ENCODE assay signal across 8 cellular contexts in the genomic region with DNA sequence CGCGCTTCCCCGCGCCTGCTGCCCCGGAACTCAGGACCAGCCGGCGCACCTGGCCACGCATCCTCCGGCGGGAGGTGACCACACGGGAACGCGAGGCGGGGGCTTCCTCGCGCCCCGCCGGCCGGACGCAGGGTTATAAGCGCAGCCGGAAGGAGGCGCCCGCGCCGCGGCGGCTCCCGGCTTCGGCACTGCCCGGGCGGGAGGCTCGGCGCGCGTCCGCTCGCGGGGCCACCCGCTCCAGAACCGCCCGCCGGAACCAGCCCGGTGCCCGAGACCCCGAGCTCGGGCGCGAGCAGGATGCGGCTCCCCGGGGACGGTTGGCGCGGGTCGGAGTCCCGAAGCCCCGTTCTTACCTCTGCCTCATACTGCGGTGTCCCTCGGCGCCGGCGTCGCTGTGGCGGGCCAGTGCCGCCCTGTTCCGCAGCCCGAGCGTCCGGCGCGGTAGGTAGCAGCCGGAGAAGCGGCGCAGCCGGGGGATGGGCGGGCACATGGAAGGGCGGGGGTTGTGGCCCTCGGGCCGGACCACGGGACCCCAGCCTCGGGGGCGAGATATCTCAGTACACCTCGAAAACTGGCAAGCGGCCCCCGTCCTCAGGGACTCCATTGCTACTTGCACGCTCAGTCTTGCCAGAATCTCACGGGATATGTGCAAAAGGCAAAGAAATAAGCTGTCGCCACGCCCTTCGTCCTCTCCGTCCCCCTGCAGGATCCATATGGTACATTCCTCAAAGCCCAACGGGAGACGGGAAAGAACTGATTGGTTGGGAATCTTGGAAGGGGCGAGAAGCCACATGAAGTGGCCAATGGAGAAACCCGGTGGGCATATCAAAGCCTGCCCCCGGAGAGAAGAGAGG. TPM values are rescaled to one million over a fixed set of nuclear protein-coding genes. Genes with fewer than 3 reads are reported as not detected.
A peak's percentile ranks its signal among the peaks of the same experiment; 100 is the strongest.
DNase-seq lines count a peak whose midpoint lies in the region; ATAC-seq, FAIRE-seq and TF ChIP-seq lines count a peak whose summit lies in the region.

No MANE protein-coding gene starts in this region.

- peak; percentile 58 for FAIRE-seq in colon (lab: Jason Lieb, UNC)
- FAIRE-seq in keratinocyte (lab: Jason Lieb, UNC): peak; percentile 86

- H3K4me3 ChIP-seq in keratinocyte (ENCODE audit: control insufficient read depth in 2 of 3, extremely low read depth in 1 of 3, insufficient read depth in 2 of 3, low read depth in 1 of 3, low read length in 3 of 3) (peak overlapping the region; percentile 75 to 88 (median 87)), spleen (peak overlapping the region; percentile 65 to 89 (median 82))

- H3K79me2 ChIP-seq in keratinocyte (ENCODE audit: control insufficient read depth, insufficient read depth, low read length): peaks cover 77% of the 10 kb centered on the region

- 0 to 1% (median 1%) methylated on average over 35 to 96 of the region's 96 CpGs for WGBS in spleen, 5 donors

- H3K36me3 ChIP-seq in keratinocyte (ENCODE audit: control insufficient read depth in 2 of 2, extremely low read depth in 1 of 2, insufficient read depth in 2 of 2, low read length in 2 of 2): peaks cover 2 to 3% of the 10 kb centered on the region in 2 experiments
- H3K36me3 ChIP-seq in spleen: no peaks in the 10 kb centered on the region

- peaks cover 23% of the 10 kb centered on the region for H3K4me1 ChIP-seq in keratinocyte (ENCODE audit: control insufficient read depth, extremely low read depth, insufficient read depth, low read length)
- H3K4me1 ChIP-seq in spleen: peaks cover 16 to 95% (median 76%) of the 10 kb centered on the region in 6 donors

- peak overlapping the region; percentile 86 for H2AFZ ChIP-seq in keratinocyte (ENCODE audit: control insufficient read depth, low read length)

- intact Hi-C loops in spleen (cut with DNase I; ENCODE audit: low total_unique reads): loop anchor here (10.0 kb wide), 1 partner anchor 64 kb away; no protein-coding TSS in a partner anchor

- dilution Hi-C loops in keratinocyte (cut with MboI; ENCODE audit: extremely low pct_ligation_motif_present, low sequenced_read_pairs): no loop called here

- H3K4me2 ChIP-seq in keratinocyte (ENCODE audit: control insufficient read depth, extremely low read depth, insufficient read depth, low read depth, low read length): peak overlapping the region; percentile 74

- H3K27me3 ChIP-seq in keratinocyte (ENCODE audit: control insufficient read depth, extremely low read depth, insufficient read depth, low read length) (no peaks in the 10 kb centered on the region), spleen (replicated peaks in 1 of 7) (peaks cover 0 to 15% (median 0%) of the 10 kb centered on the region in 7 donors)

- H3K27ac ChIP-seq in keratinocyte (ENCODE audit: control insufficient read depth, insufficient read depth, low read length) (peak overlapping the region; percentile 96), spleen (peak overlapping the region; percentile 81 to 97 (median 94))

- peak overlapping the region; percentile 94 for H3K9ac ChIP-seq in keratinocyte (ENCODE audit: control insufficient read depth, extremely low read depth, insufficient read depth, low read length)

- ATAC-seq in HG03432 (IDR thresholded peaks at IDR 0.05; ENCODE audit: unreplicated experiment) (peak; percentile 41), GM18502 (IDR thresholded peaks at IDR 0.05; ENCODE audit: poor library complexity, unreplicated experiment) (no peak)

- peak in 2 of 3 experiments; percentile 45 to 61 for TF ChIP-seq CTCF in keratinocyte (optimal IDR thresholded peaks at IDR 0.05 in 1 of 3, IDR thresholded peaks at IDR 0.05 in 1 of 3, conservative IDR thresholded peaks at IDR 0.05 in 1 of 3; ENCODE audit: extremely low read depth in 1 of 3, insufficient read depth in 2 of 3, low read length in 3 of 3)
- peak in 9 of 11 experiments; percentile 8 to 67 (median 44) for TF ChIP-seq CTCF in spleen (IDR thresholded peaks at IDR 0.05 in 8 of 11, conservative IDR thresholded peaks at IDR 0.05 in 3 of 11)

- peaks cover 10% of the 10 kb centered on the region for H4K20me1 ChIP-seq in keratinocyte (ENCODE audit: control insufficient read depth, extremely low read depth, insufficient read depth, low read length)

- peaks cover 2% of the 10 kb centered on the region for H3K9me1 ChIP-seq in keratinocyte (ENCODE audit: control insufficient read depth, extremely low read depth, insufficient read depth, low read length)

- peak; percentile 97 for DNase-seq in DMS 273 (lab: John Stamatoyannopoulos, UW; ENCODE audit: unreplicated experiment)
- peak; percentile 95 to 99 for DNase-seq in NCI-H524 (lab: John Stamatoyannopoulos, UW)
- peak; percentile 54 to 66 for DNase-seq in activated CD4-positive, alpha-beta T cell treated with anti-CD3 and anti-CD28 coated beads for 4 hours
- peak; percentile 75 for DNase-seq in keratinocyte (ENCODE audit: low read depth, low spot score)
- DNase-seq in spleen: peak; percentile 94

- TF ChIP-seq POLR2A in spleen (IDR thresholded peaks at IDR 0.05): peak in 1 of 3 donors; percentile 52

- H3K9me3 ChIP-seq in keratinocyte (ENCODE audit: control insufficient read depth, low read depth, low read length) (no peaks in the 10 kb centered on the region), spleen (no peaks in the 10 kb centered on the region)

RNA-seq across cellular contexts. Expression of a gene that starts 23.1 kb away (rescaled TPM):
- polyA plus RNA-seq in keratinocyte (22.5 to 50.2 TPM (median 27.9 TPM) in 3 replicates), spleen (10 to 100 TPM in 1 of 3 donors, 1 to 10 TPM in 2; 2.6 to 14.9 (median 3.1) TPM)
- 17.8 TPM for polyA plus RNA-seq in keratinocyte (2011; ENCODE audit: low read depth)
- 21.5 and 22.1 TPM in 2 replicates for polyA plus RNA-seq in keratinocyte (2011; cell fraction: cytosol; rRNA removed)
- 128 and 137 TPM in 2 replicates for polyA plus RNA-seq in keratinocyte (2011; cell fraction: nucleus; rRNA removed)
- 12.1 and 50.2 TPM in 2 replicates for polyA plus RNA-seq in keratinocyte (2012; ENCODE audit: low replicate concordance)
- polyA minus RNA-seq in keratinocyte: 35.6 to 129 TPM (median 77.2 TPM) in 3 replicates
- 19.6 TPM for polyA minus RNA-seq in keratinocyte (2011; cell fraction: cytosol; rRNA and poly(A)+ RNA removed)
- polyA minus RNA-seq in keratinocyte (2011; cell fraction: nucleus; rRNA and poly(A)+ RNA removed): 57.6 and 129 TPM in 2 replicates
- 100 to 1,000 TPM in 2 of 7 donors, 10 to 100 TPM in 5; 54.3 to 133 (median 92.1) TPM for total RNA-seq in spleen
